In genomic region chr19:3573162-3573857, GRCh38 we compare ENCODE assay signal across 1 cellular context.
A peak's percentile ranks its signal among the peaks of the same experiment; 100 is the strongest.
TF ChIP-seq lines count a peak whose summit lies in the region.

No MANE protein-coding gene starts in this region.

TF ChIP-seq in K562, 482 proteins besides CTCF, POLR2A, EP300 and RAD21 (continued from another document and continues in another):
- TF ChIP-seq ZNF609 (CRISPR knock-in tag; IDR thresholded peaks at IDR 0.05; ENCODE audit: borderline replicate concordance), result no peak
- TF ChIP-seq ZNF551 (CRISPR knock-in tag; IDR thresholded peaks at IDR 0.05), result no peak
- TF ChIP-seq, protein P1, sequence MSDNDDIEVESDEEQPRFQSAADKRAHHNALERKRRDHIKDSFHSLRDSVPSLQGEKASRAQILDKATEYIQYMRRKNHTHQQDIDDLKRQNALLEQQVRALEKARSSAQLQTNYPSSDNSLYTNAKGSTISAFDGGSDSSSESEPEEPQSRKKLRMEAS (CRISPR knock-in tag; IDR thresholded peaks at IDR 0.05), result 0 out of 2 replicates have a peak, but pooled peaks have one; percentile 28
- no peak for TF ChIP-seq NFRKB (IDR thresholded peaks at IDR 0.05; ENCODE audit: low read depth)
- TF ChIP-seq TAL1 (IDR thresholded peaks at IDR 0.05), result no peak
- peak; percentile 23 for TF ChIP-seq CCNT2 (IDR thresholded peaks at IDR 0.05; ENCODE audit: borderline replicate concordance, extremely low read depth, insufficient read length, low read depth, low read length)
- no peak for TF ChIP-seq POLR3A (IDR thresholded peaks at IDR 0.05; ENCODE audit: borderline replicate concordance, extremely low read depth, insufficient read depth, insufficient read length)
- TF ChIP-seq, protein P2, sequence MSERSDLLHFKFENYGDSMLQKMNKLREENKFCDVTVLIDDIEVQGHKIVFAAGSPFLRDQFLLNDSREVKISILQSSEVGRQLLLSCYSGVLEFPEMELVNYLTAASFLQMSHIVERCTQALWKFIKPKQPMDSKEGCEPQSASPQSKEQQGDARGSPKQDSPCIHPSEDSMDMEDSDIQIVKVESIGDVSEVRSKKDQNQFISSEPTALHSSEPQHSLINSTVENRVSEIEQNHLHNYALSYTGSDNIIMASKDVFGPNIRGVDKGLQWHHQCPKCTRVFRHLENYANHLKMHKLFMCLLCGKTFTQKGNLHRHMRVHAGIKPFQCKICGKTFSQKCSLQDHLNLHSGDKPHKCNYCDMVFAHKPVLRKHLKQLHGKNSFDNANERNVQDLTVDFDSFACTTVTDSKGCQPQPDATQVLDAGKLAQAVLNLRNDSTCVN (CRISPR knock-in tag; IDR thresholded peaks at IDR 0.05), result 0 out of 2 replicates have a peak, but pooled peaks have one; percentile 29
- 0 out of 4 replicates have a peak, but pooled peaks of 1 of the 2 experiments have one; percentile 67 for TF ChIP-seq HDAC1 (IDR thresholded peaks at IDR 0.05)
- no peak for TF ChIP-seq FOXJ3 (CRISPR knock-in tag; IDR thresholded peaks at IDR 0.05)
- no peak for TF ChIP-seq ZNF134 (CRISPR knock-in tag; conservative IDR thresholded peaks at IDR 0.05)
- TF ChIP-seq HDAC2 (IDR thresholded peaks at IDR 0.05), result no peak
- no peak for TF ChIP-seq CHD4 (IDR thresholded peaks at IDR 0.05; ENCODE audit: insufficient read depth, insufficient replicate concordance, low read depth, low read length, poor library complexity, severe bottlenecking)
- no peak for TF ChIP-seq SIN3B (IDR thresholded peaks at IDR 0.05; ENCODE audit: low read depth)
- peak; percentile 29 for TF ChIP-seq ARHGAP35 (IDR thresholded peaks at IDR 0.05; ENCODE audit: partially characterized antibody)
- TF ChIP-seq RUNX1 (IDR thresholded peaks at IDR 0.05; ENCODE audit: low read depth), result no peak
- TF ChIP-seq HNRNPUL1 (IDR thresholded peaks at IDR 0.05; ENCODE audit: low read length), result no peak
- TF ChIP-seq BRF1 (IDR thresholded peaks at IDR 0.05; ENCODE audit: borderline replicate concordance, extremely low read depth, insufficient read length), result no peak
- no peak for TF ChIP-seq HDGF (IDR thresholded peaks at IDR 0.05)
- TF ChIP-seq TCFL5 (CRISPR knock-in tag; conservative IDR thresholded peaks at IDR 0.05), result no peak
- no peak for TF ChIP-seq HNRNPH1 (optimal IDR thresholded peaks at IDR 0.05; ENCODE audit: low read depth, low read length)
- no peak for TF ChIP-seq ZNF253 (CRISPR knock-in tag; conservative IDR thresholded peaks at IDR 0.05)
- TF ChIP-seq, protein P3, sequence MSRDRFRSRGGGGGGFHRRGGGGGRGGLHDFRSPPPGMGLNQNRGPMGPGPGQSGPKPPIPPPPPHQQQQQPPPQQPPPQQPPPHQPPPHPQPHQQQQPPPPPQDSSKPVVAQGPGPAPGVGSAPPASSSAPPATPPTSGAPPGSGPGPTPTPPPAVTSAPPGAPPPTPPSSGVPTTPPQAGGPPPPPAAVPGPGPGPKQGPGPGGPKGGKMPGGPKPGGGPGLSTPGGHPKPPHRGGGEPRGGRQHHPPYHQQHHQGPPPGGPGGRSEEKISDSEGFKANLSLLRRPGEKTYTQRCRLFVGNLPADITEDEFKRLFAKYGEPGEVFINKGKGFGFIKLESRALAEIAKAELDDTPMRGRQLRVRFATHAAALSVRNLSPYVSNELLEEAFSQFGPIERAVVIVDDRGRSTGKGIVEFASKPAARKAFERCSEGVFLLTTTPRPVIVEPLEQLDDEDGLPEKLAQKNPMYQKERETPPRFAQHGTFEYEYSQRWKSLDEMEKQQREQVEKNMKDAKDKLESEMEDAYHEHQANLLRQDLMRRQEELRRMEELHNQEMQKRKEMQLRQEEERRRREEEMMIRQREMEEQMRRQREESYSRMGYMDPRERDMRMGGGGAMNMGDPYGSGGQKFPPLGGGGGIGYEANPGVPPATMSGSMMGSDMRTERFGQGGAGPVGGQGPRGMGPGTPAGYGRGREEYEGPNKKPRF (IDR thresholded peaks at IDR 0.05; ENCODE audit: low read depth, low read length), result no peak
- TF ChIP-seq ETV6 (IDR thresholded peaks at IDR 0.05; ENCODE audit: borderline replicate concordance in 1 of 2, low read depth in 2 of 2, low read length in 1 of 2), result no peak
- TF ChIP-seq ETV6 (CRISPR knock-in tag; IDR thresholded peaks at IDR 0.05; ENCODE audit: borderline replicate concordance), result 0 out of 2 replicates have a peak, but pooled peaks have one; percentile 63
- TF ChIP-seq CREB3L1 (IDR thresholded peaks at IDR 0.05; ENCODE audit: borderline replicate concordance, low read depth), result no peak
- peak; percentile 66 for TF ChIP-seq RBFOX2 (IDR thresholded peaks at IDR 0.05; ENCODE audit: low read depth, low read length)
- TF ChIP-seq COPS2 (conservative IDR thresholded peaks at IDR 0.05), result no peak
- TF ChIP-seq CREM (IDR thresholded peaks at IDR 0.05; ENCODE audit: low read depth), result no peak
- TF ChIP-seq MED1 (CRISPR knock-in tag; IDR thresholded peaks at IDR 0.05; ENCODE audit: borderline replicate concordance), result no peak
- no peak for TF ChIP-seq ZNF23 (CRISPR knock-in tag; IDR thresholded peaks at IDR 0.05)
- TF ChIP-seq NBN (IDR thresholded peaks at IDR 0.05; ENCODE audit: low read depth), result no peak
- peak; percentile 60; the same call in 1 of the 2 replicates for TF ChIP-seq EP400 (IDR thresholded peaks at IDR 0.05)
- TF ChIP-seq, protein P4, sequence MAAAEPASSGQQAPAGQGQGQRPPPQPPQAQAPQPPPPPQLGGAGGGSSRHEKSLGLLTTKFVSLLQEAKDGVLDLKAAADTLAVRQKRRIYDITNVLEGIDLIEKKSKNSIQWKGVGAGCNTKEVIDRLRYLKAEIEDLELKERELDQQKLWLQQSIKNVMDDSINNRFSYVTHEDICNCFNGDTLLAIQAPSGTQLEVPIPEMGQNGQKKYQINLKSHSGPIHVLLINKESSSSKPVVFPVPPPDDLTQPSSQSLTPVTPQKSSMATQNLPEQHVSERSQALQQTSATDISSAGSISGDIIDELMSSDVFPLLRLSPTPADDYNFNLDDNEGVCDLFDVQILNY (CRISPR knock-in tag; IDR thresholded peaks at IDR 0.05), result 0 out of 2 replicates have a peak, but pooled peaks have one; percentile 19
- TF ChIP-seq RBM14 (IDR thresholded peaks at IDR 0.05; ENCODE audit: borderline replicate concordance, insufficient read depth, low read depth, low read length), result 0 out of 2 replicates have a peak, but pooled peaks have one; percentile 47
- peak; percentile 89; the same call in 1 of the 2 replicates for TF ChIP-seq PHB (CRISPR knock-in tag; IDR thresholded peaks at IDR 0.05)
- TF ChIP-seq ZNF407 (IDR thresholded peaks at IDR 0.05; ENCODE audit: low read depth), result no peak
- TF ChIP-seq ARID1B (IDR thresholded peaks at IDR 0.05), result 0 out of 2 replicates have a peak, but pooled peaks have one; percentile 20
- TF ChIP-seq KLF1 (tag; IDR thresholded peaks at IDR 0.05), result no peak
